8 cellular contexts compared by ENCODE assay signal in the genomic region with DNA sequence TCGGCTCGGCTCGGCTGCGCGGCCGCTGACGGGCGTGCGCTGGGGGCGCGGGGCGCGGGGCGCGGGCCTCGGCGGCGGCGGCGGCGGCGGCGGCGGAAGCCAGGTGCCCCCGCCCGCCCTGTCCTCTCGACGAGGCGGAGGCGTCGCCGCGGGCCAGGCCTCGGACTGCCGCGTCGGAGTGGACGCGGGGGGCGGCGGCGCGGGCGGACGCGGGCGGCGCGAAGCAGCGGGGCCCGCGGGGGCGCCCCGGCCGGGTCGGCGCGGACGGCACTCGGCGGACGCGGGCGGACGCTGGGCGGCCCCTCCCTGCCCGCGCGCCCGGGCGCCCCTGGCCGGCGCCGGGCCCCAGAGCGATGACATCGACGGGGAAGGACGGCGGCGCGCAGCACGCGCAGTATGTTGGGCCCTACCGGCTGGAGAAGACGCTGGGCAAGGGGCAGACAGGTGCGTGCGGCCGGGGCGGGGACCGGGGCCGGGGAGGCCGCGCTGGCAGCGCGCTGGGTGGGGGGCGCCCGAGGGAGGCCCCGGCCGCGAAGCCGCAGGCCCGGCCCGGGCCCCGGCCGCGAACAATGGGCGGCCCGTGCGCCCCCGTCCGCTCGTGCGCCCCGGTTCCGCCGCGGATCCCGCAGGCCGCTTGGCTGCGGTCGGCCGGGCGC. TPM values are rescaled to one million over a fixed set of nuclear protein-coding genes. Genes with fewer than 3 reads are reported as not detected.
DNase-seq lines count a peak whose midpoint lies in the region; ATAC-seq, FAIRE-seq and TF ChIP-seq lines count a peak whose summit lies in the region.

A gene (plus strand): TSS at position 3 of the 656 bp plus-strand sequence. CDS start 351 bp downstream, at position 354.

- H3K4me1 Mint-ChIP-seq in activated CD4-positive, alpha-beta T cell treated with anti-CD3 and anti-CD28 coated beads, Interleukin-2, amount 10 ng/mL, durations not matched to agents 7 days and 5 days = no peaks in the 10 kb centered on the region
- peaks cover 7% of the 10 kb centered on the region for H3K4me1 Mint-ChIP-seq in activated naive CD8-positive, alpha-beta T cell treated with anti-CD3 and anti-CD28 coated beads, Interleukin-2, amount 50 U/mL, for 24 hours

- peaks cover 3% of the 10 kb centered on the region for H3K27me3 ChIP-seq in layer of hippocampus (ENCODE audit: control insufficient read depth, insufficient read depth, low read length)
- H3K27me3 ChIP-seq in tibial nerve = peaks cover 0 to 32% of the 10 kb centered on the region in 2 donors

- ATAC-seq in activated naive CD8-positive, alpha-beta T cell treated with anti-CD3 and anti-CD28 coated beads, Interleukin-2, amount 50 U/mL, for 24 hours = no peak

- no peaks in the 10 kb centered on the region for H3K36me3 ChIP-seq in tibial nerve

- H3K27ac Mint-ChIP-seq in activated CD4-positive, alpha-beta T cell treated with anti-CD3 and anti-CD28 coated beads, Interleukin-2, amount 10 ng/mL, durations not matched to agents 7 days and 5 days = no peak within 1 kb of the TSS
- no peak within 1 kb of the TSS for H3K27ac Mint-ChIP-seq in activated naive CD8-positive, alpha-beta T cell treated with anti-CD3 and anti-CD28 coated beads, Interleukin-2, amount 50 U/mL, for 24 hours

- peaks cover 0 to 24% (median 11%) of the 10 kb centered on the region in 4 donors for H3K4me1 ChIP-seq in tibial nerve

- H3K4me3 ChIP-seq in tibial nerve (peak within 1 kb of the TSS; percentile 42 to 63 (median 59)), lower leg skin (ENCODE audit: low read depth, poor library complexity, severe bottlenecking) (no peak within 1 kb of the TSS)

- TF ChIP-seq POLR2A in tibial nerve (IDR thresholded peaks at IDR 0.05) = no peak
- no peak for TF ChIP-seq POLR2A in lower leg skin (IDR thresholded peaks at IDR 0.05)

- CTCF ChIA-PET in activated CD4-positive, alpha-beta T cell treated with anti-CD3 and anti-CD28 coated beads, Interleukin-2, amount 10 ng/mL, durations not matched to agents 7 days and 5 days (lab: Charles Lee) = no interaction called here

- no peaks in the 10 kb centered on the region for H3K9me3 ChIP-seq in tibial nerve

- no peaks in the 10 kb centered on the region for H3K9me3 Mint-ChIP-seq in activated CD4-positive, alpha-beta T cell treated with anti-CD3 and anti-CD28 coated beads, Interleukin-2, amount 10 ng/mL, durations not matched to agents 7 days and 5 days
- no peaks in the 10 kb centered on the region for H3K9me3 Mint-ChIP-seq in activated naive CD8-positive, alpha-beta T cell treated with anti-CD3 and anti-CD28 coated beads, Interleukin-2, amount 50 U/mL, for 24 hours

- no peak for TF ChIP-seq EP300 in tibial nerve (IDR thresholded peaks at IDR 0.05)

- intact Hi-C loops in lower leg skin (cut with DNase I; ENCODE audit: low total_unique reads) = no loop called here

- peaks cover 42% of the 10 kb centered on the region for H3K27me3 Mint-ChIP-seq in activated CD4-positive, alpha-beta T cell treated with anti-CD3 and anti-CD28 coated beads, Interleukin-2, amount 10 ng/mL, durations not matched to agents 7 days and 5 days
- H3K27me3 Mint-ChIP-seq in activated naive CD8-positive, alpha-beta T cell treated with anti-CD3 and anti-CD28 coated beads, Interleukin-2, amount 50 U/mL, for 24 hours = peaks cover 35% of the 10 kb centered on the region

- TF ChIP-seq CTCF in tibial nerve (IDR thresholded peaks at IDR 0.05) = no peak
- TF ChIP-seq CTCF in lower leg skin (IDR thresholded peaks at IDR 0.05) = no peak

- FAIRE-seq in GM19239 (lab: Jason Lieb, UNC) = no peak

- DNase-seq in activated CD4-positive, alpha-beta T cell treated with anti-CD3 and anti-CD28 coated beads, Interleukin-2, amount 10 ng/mL, durations not matched to agents 7 days and 5 days = no peak
- no peak for DNase-seq in activated CD4-positive, alpha-beta T cell treated with anti-CD3 and anti-CD28 coated beads, Interleukin-2, amount 50 U/mL, for 1 hour
- no peak for DNase-seq in activated naive CD8-positive, alpha-beta T cell treated with anti-CD3 and anti-CD28 coated beads, Interleukin-2, amount 50 U/mL, for 24 hours
- DNase-seq in tibial nerve (ENCODE audit: low spot score in 2 of 2) (no peak), lower leg skin (ENCODE audit: low spot score in 2 of 2) (no peak), GM19239 (ENCODE audit: insufficient read length, low spot score) (no peak)
- no peak for DNase-seq in stimulated activated CD4-positive, alpha-beta T cell treated with anti-CD3 and anti-CD28 coated beads, Interleukin-2, amount 100 ng/mL, for 24 hours

- H3K4me3 Mint-ChIP-seq in activated CD4-positive, alpha-beta T cell treated with anti-CD3 and anti-CD28 coated beads, Interleukin-2, amount 10 ng/mL, durations not matched to agents 7 days and 5 days = peak within 1 kb of the TSS; percentile 44
- peak within 1 kb of the TSS; percentile 53 for H3K4me3 Mint-ChIP-seq in activated naive CD8-positive, alpha-beta T cell treated with anti-CD3 and anti-CD28 coated beads, Interleukin-2, amount 50 U/mL, for 24 hours

- no peaks in the 10 kb centered on the region for H3K36me3 Mint-ChIP-seq in activated CD4-positive, alpha-beta T cell treated with anti-CD3 and anti-CD28 coated beads, Interleukin-2, amount 10 ng/mL, durations not matched to agents 7 days and 5 days (ENCODE audit: low read depth)
- H3K36me3 Mint-ChIP-seq in activated naive CD8-positive, alpha-beta T cell treated with anti-CD3 and anti-CD28 coated beads, Interleukin-2, amount 50 U/mL, for 24 hours (ENCODE audit: low read depth) = no peaks in the 10 kb centered on the region

- H3K27ac ChIP-seq in layer of hippocampus (ENCODE audit: low read depth, low read length) = peak within 1 kb of the TSS; percentile 80
- peak within 1 kb of the TSS; percentile 49 to 86 (median 72) for H3K27ac ChIP-seq in tibial nerve

- WGBS in tibial nerve, 2 donors = 0 to 2% methylated on average over 9 to 37 of the region's 123 CpGs
- 0 to 3% methylated on average over 7 to 14 of the region's 123 CpGs for WGBS in lower leg skin, 2 donors

- POLR2A ChIA-PET in activated CD4-positive, alpha-beta T cell treated with anti-CD3 and anti-CD28 coated beads, Interleukin-2, amount 10 ng/mL, durations not matched to agents 7 days and 5 days (lab: Charles Lee) = no interaction called here

RNA-seq across cellular contexts. Expression of the gene that starts here (rescaled TPM):
- total RNA-seq in activated CD4-positive, alpha-beta T cell treated with anti-CD3 and anti-CD28 coated beads, Interleukin-2, amount 10 ng/mL, durations not matched to agents 7 days and 5 days = not detected
- 1 to 10 TPM; 2.4 to 7.8 (median 4.6) TPM for total RNA-seq in tibial nerve
- total RNA-seq in lower leg skin = under 1 TPM in 2 of 4 donors, not detected in 2; 0.23 to 0.68 TPM
